In the genomic region with DNA sequence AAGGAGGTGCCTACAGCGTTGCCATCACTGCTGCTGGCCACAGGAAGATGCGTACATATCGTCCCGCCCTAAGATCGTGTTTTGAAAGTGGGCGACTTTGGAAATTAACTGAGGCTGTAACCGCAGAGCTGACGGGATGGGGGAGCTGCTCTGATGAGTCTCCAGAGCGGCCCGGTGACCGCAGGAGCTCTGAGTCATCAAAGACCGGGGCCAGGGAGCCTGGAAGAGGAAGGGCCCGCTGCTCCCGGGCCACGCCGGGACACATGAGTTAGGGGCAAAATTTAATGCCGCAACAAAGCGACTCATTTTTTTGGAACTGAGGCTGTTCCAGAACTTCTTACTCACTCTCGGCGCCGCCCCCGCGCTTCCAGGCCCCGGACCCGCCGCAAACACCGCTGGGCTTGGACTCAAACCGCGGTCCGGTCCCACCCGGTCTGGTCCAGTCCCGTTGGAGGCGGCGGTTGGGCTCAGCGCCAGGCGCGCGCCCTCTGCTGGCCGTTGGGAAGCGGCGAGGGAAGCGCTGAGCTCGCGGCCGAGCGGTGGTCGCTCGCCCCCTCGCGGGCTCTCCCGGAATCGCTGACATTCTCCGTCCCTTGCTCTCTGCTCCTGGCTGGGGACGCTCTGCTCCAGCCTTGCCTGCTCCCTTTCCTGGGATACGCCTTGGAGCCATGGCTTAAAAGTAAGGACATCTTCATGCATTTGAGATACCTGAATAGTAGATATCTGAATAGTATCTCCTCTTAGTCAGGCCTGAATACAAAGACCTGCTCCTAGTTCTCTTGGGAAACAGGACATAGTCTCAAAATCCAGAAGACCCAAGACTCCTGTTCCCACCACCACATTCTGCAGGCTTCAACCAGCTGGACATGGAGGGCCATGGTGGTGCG, we compare ENCODE assay signal across 8 cellular contexts. TPM values are rescaled to one million over a fixed set of nuclear protein-coding genes. Genes with fewer than 3 reads are reported as not detected.
A peak's percentile ranks its signal among the peaks of the same experiment; 100 is the strongest.
DNase-seq lines count a peak whose midpoint lies in the region; ATAC-seq and TF ChIP-seq lines count a peak whose summit lies in the region.
"Not testable (repeated sequence)": the region's sequence is repeated elsewhere in the genome, so short reads cannot be mapped to it uniquely, and the experiment has no call there.

No MANE protein-coding gene starts in this region.

- intact Hi-C loops in esophagus squamous epithelium (cut with DNase I), result not testable (repeated sequence)

- DNase-seq in Caki2 (ENCODE audit: low read depth) (peak; percentile 43), NAMALWA (ENCODE audit: low spot score) (peak; percentile 29)
- peak; percentile 22 for DNase-seq in activated T-cell treated with anti-CD3 and anti-CD28 coated beads, Interleukin-2, amount 50 U/mL, for 1 hour
- not testable (repeated sequence) for DNase-seq in esophagus squamous epithelium (lab: John Stamatoyannopoulos, UW); mesothelial cell of epicardium (ENCODE audit: low spot score in 2 of 2, unreplicated experiment in 2 of 2); suprapubic skin (ENCODE audit: low spot score in 2 of 2)

- not testable (repeated sequence) for TF ChIP-seq EP300 in suprapubic skin (IDR thresholded peaks at IDR 0.05)

- not testable (repeated sequence) for H3K27me3 Mint-ChIP-seq in mesothelial cell of epicardium (ENCODE audit: low read depth)

- not testable (repeated sequence) for H3K9me3 ChIP-seq in esophagus squamous epithelium, suprapubic skin

- not testable (repeated sequence) for H3K4me1 Mint-ChIP-seq in mesothelial cell of epicardium

- ATAC-seq in GM19397 (IDR thresholded peaks at IDR 0.05; ENCODE audit: unreplicated experiment) (peak; percentile 71), HG02885 (IDR thresholded peaks at IDR 0.05; ENCODE audit: poor library complexity, unreplicated experiment) (peak; percentile 80)

- not testable (repeated sequence) for H3K4me1 ChIP-seq in esophagus squamous epithelium, suprapubic skin

- H3K27me3 ChIP-seq in esophagus squamous epithelium, suprapubic skin: not testable (repeated sequence)

- WGBS in esophagus squamous epithelium, 2 donors, result 36 to 56% methylated on average over 2 to 3 of the region's 56 CpGs
- WGBS in suprapubic skin, result 15% methylated on average over 4 of the region's 56 CpGs

- H3K27ac ChIP-seq in esophagus squamous epithelium, suprapubic skin: not testable (repeated sequence)

- not testable (repeated sequence) for H3K9me3 Mint-ChIP-seq in mesothelial cell of epicardium

- H3K4me3 Mint-ChIP-seq in mesothelial cell of epicardium, result not testable (repeated sequence)

- not testable (repeated sequence) for H3K27ac Mint-ChIP-seq in mesothelial cell of epicardium

- in situ Hi-C loops in Caki2 (cut with HindIII; ENCODE audit: low pct_unique_long_range_greater_than_20kb, low sequenced_read_pairs), result not testable (repeated sequence)

- TF ChIP-seq POLR2A in esophagus squamous epithelium (IDR thresholded peaks at IDR 0.05); suprapubic skin (IDR thresholded peaks at IDR 0.05): not testable (repeated sequence)

- not testable (repeated sequence) for H3K36me3 Mint-ChIP-seq in mesothelial cell of epicardium

- not testable (repeated sequence) for H3K36me3 ChIP-seq in esophagus squamous epithelium, suprapubic skin

- H3K4me3 ChIP-seq in esophagus squamous epithelium, suprapubic skin: not testable (repeated sequence)

- TF ChIP-seq CTCF in esophagus squamous epithelium (IDR thresholded peaks at IDR 0.05) (peak in 5 of 6 experiments; percentile 23 to 87 (median 70)), mesothelial cell of epicardium (IDR thresholded peaks at IDR 0.05; ENCODE audit: unreplicated experiment) (peak; percentile 34), suprapubic skin (IDR thresholded peaks at IDR 0.05) (peak; percentile 40 to 74)

RNA-seq across cellular contexts. Expression of a gene that starts 39.5 kb away (rescaled TPM):
- 1.4 and 4.7 TPM in 2 replicates for total RNA-seq in Caki2 (2014; rRNA removed; shearing (Covaris generic); ENCODE audit: low replicate concordance)
- total RNA-seq in esophagus squamous epithelium (10 to 100 TPM in 3 of 4 donors, 1 to 10 TPM in 1; 7.1 to 15.2 (median 12.8) TPM), mesothelial cell of epicardium (7.2 to 8.5 TPM (median 7.8 TPM) in 3 replicates), suprapubic skin (100 to 1,000 TPM in 2 of 4 donors, 10 to 100 TPM in 2; 49.8 to 114 (median 88.4) TPM)

RNA-seq across cellular contexts. Expression of a gene that starts 54.8 kb away (rescaled TPM):
- not detected in 2 replicates for total RNA-seq in Caki2 (2014; rRNA removed; shearing (Covaris generic); ENCODE audit: low replicate concordance)
- total RNA-seq in esophagus squamous epithelium, result 1 to 10 TPM in 3 of 4 donors, under 1 TPM in 1; 0.88 to 3.8 (median 1.4) TPM
- 8.2 to 9.3 TPM (median 8.9 TPM) in 3 replicates for total RNA-seq in mesothelial cell of epicardium
- 1 to 10 TPM; 1.1 to 3.7 (median 1.4) TPM for total RNA-seq in suprapubic skin
